ENCODE assay signal across 1 cellular context in genomic region chr12:12714276-12715001, GRCh38.
TF ChIP-seq lines count a peak whose summit lies in the region.

No MANE protein-coding gene starts in this region.

TF ChIP-seq in K562, 482 proteins besides CTCF, POLR2A, EP300 and RAD21 (continued from another document and continues in another):
- TF ChIP-seq SFPQ (IDR thresholded peaks at IDR 0.05; ENCODE audit: low read depth, low read length) (no peak), YY1 (IDR thresholded peaks at IDR 0.05; ENCODE audit: borderline replicate concordance in 1 of 3, control insufficient read depth in 1 of 3, extremely low read depth in 1 of 3, insufficient read depth in 3 of 3, insufficient read length in 1 of 3, insufficient replicate concordance in 2 of 3, low read depth in 1 of 3, low read length in 2 of 3) (peak in 1 of 3 experiments; percentile 32), ZNF318 (IDR thresholded peaks at IDR 0.05; ENCODE audit: borderline replicate concordance in 1 of 2, low read depth in 1 of 2) (no peak), NRF1 (conservative IDR thresholded peaks at IDR 0.05 in 1 of 2, IDR thresholded peaks at IDR 0.05 in 1 of 2) (0 out of 4 replicates have a peak, but pooled peaks of 1 of the 2 experiments have one; percentile 11), PCBP1 (IDR thresholded peaks at IDR 0.05; ENCODE audit: low read depth, low read length, poor library complexity, severe bottlenecking) (no peak), ZNF639 (CRISPR knock-in tag; conservative IDR thresholded peaks at IDR 0.05 in 1 of 2, IDR thresholded peaks at IDR 0.05 in 1 of 2) (0 out of 4 replicates have a peak, but pooled peaks of 1 of the 2 experiments have one; percentile 22), BCLAF1 (IDR thresholded peaks at IDR 0.05; ENCODE audit: borderline replicate concordance in 1 of 2, control insufficient read depth in 1 of 2, low read depth in 2 of 2, low read length in 1 of 2) (no peak), RUNX1 (IDR thresholded peaks at IDR 0.05; ENCODE audit: low read depth) (no peak), FOXP1 (CRISPR knock-in tag; IDR thresholded peaks at IDR 0.05) (no peak), ARHGAP35 (IDR thresholded peaks at IDR 0.05; ENCODE audit: partially characterized antibody) (no peak), ZNF407 (IDR thresholded peaks at IDR 0.05; ENCODE audit: low read depth) (peak; percentile 66), CXXC5 (CRISPR knock-in tag; IDR thresholded peaks at IDR 0.05) (0 out of 2 replicates have a peak, but pooled peaks have one; percentile 21), ARID4B (CRISPR knock-in tag; IDR thresholded peaks at IDR 0.05) (no peak), JUND (IDR thresholded peaks at IDR 0.05; ENCODE audit: borderline replicate concordance, low read depth, low read length) (no peak), JUND (tag; IDR thresholded peaks at IDR 0.05; ENCODE audit: borderline replicate concordance, low read depth, low read length) (peak; percentile 23; the same call in 1 of the 3 replicates), ZNF124 (CRISPR knock-in tag; IDR thresholded peaks at IDR 0.05) (no peak)
